In genomic region chr9:125632321-125633115, GRCh38 we compare ENCODE assay signal across 8 cellular contexts.
DNase-seq lines count a peak whose midpoint lies in the region; ATAC-seq and TF ChIP-seq lines count a peak whose summit lies in the region.

No MANE protein-coding gene starts in this region.

- no peaks in the 10 kb centered on the region for H3K36me3 ChIP-seq in neutrophil
- H3K36me3 ChIP-seq in CD8-positive, alpha-beta memory T cell (ENCODE audit: insufficient read depth, low read length), result no peaks in the 10 kb centered on the region

- ATAC-seq in GM18867 (IDR thresholded peaks at IDR 0.05; ENCODE audit: unreplicated experiment) (peak; percentile 61), HG02943 (IDR thresholded peaks at IDR 0.05; ENCODE audit: low read depth, unreplicated experiment) (peak; percentile 59)

- H3K4me1 Mint-ChIP-seq in CD14-positive monocyte, result peaks cover 86% of the 10 kb centered on the region
- H3K4me1 Mint-ChIP-seq in CD8-positive, alpha-beta memory T cell, result peaks cover 56 to 82% (median 76%) of the 10 kb centered on the region in 3 donors

- H3K9me3 Mint-ChIP-seq in CD14-positive monocyte, result no peaks in the 10 kb centered on the region
- no peaks in the 10 kb centered on the region for H3K9me3 Mint-ChIP-seq in CD8-positive, alpha-beta memory T cell

- peak overlapping the region; percentile 80 for H3K27ac ChIP-seq in neutrophil
- no peak overlapping the region for H3K27ac ChIP-seq in CD8-positive, alpha-beta memory T cell (ENCODE audit: low read depth, low read length)

- no peaks in the 10 kb centered on the region for H3K27me3 ChIP-seq in neutrophil
- no peaks in the 10 kb centered on the region for H3K27me3 ChIP-seq in CD8-positive, alpha-beta memory T cell (ENCODE audit: insufficient read depth, low read length, poor library complexity, severe bottlenecking)

- peak overlapping the region in 1 of 2 experiments; percentile 17 for H3K4me3 ChIP-seq in neutrophil (ENCODE audit: low read depth in 1 of 2, low read length in 1 of 2)
- H3K4me3 ChIP-seq in CD8-positive, alpha-beta memory T cell (ENCODE audit: low read length), result no peak overlapping the region

- CTCF ChIA-PET in CD8-positive, alpha-beta memory T cell (lab: Charles Lee), result interaction anchor here (1.1 to 1.6 kb wide), 2 partner anchors 9 to 15 kb away, joined by 3 to 4 read pairs; no protein-coding TSS in a partner anchor

- no peaks in the 10 kb centered on the region for H3K9me3 ChIP-seq in neutrophil
- H3K9me3 ChIP-seq in CD8-positive, alpha-beta memory T cell (ENCODE audit: low read length), result no peaks in the 10 kb centered on the region

- peak overlapping the region; percentile 93 to 99 (median 98) for H3K27ac Mint-ChIP-seq in CD14-positive monocyte
- H3K27ac Mint-ChIP-seq in CD8-positive, alpha-beta memory T cell, result peak overlapping the region in 4 of 8 donors; percentile 3 to 70 (median 20)

- DNase-seq in CD14-positive monocyte (ENCODE audit: low spot score) (peak; percentile 78), NCI-H2029 treated with DMSO at 0.1 percent for 48 hours (lab: John Stamatoyannopoulos, UW) (peak; percentile 19)
- peak; percentile 57 to 63 for DNase-seq in activated T-cell treated with anti-CD3 and anti-CD28 coated beads, Interleukin-2, amount 50 U/mL, for 48 hours
- no peak for DNase-seq in activated CD4-positive, CD25-positive, alpha-beta regulatory T cell (lab: John Stamatoyannopoulos, UW)
- DNase-seq in CD8-positive, alpha-beta memory T cell, result no peak

- peaks cover 59 to 60% of the 10 kb centered on the region in 2 experiments for H3K4me1 ChIP-seq in neutrophil (ENCODE audit: control insufficient read depth in 1 of 2, insufficient read depth in 1 of 2, low read depth in 1 of 2, low read length in 1 of 2)
- peaks cover 22% of the 10 kb centered on the region for H3K4me1 ChIP-seq in CD8-positive, alpha-beta memory T cell (ENCODE audit: insufficient read depth, low read length)

- intact Hi-C loops in CD14-positive monocyte (cut with micrococcal nuclease), result loop anchor here (2.0 to 5.0 kb wide), 4 partner anchors 14 to 114 kb away; partner anchors contain the start of genes MAPKAP1 (in 1 of the 2) and PBX3 (in 1 of the 2)

- POLR2A ChIA-PET in CD8-positive, alpha-beta memory T cell (lab: Charles Lee), result interaction anchor here (0.6 kb wide), 1 partner anchor 34 kb away, joined by 6 read pairs; no protein-coding TSS in a partner anchor

- TF ChIP-seq CTCF in CD14-positive monocyte (IDR thresholded peaks at IDR 0.05), result no peak
- TF ChIP-seq CTCF in neutrophil (IDR thresholded peaks at IDR 0.05), result no peak

- H3K4me3 Mint-ChIP-seq in CD14-positive monocyte, result peak overlapping the region; percentile 25 to 75
- H3K4me3 Mint-ChIP-seq in CD8-positive, alpha-beta memory T cell, result peak overlapping the region in 3 of 7 donors; percentile 0 to 32 (median 1)

- peaks cover 6 to 12% of the 10 kb centered on the region in 2 donors for H3K36me3 Mint-ChIP-seq in CD14-positive monocyte
- H3K36me3 Mint-ChIP-seq in CD8-positive, alpha-beta memory T cell, result peaks cover 0 to 2% (median 0%) of the 10 kb centered on the region in 3 donors

- peaks cover 0 to 2% (median 0%) of the 10 kb centered on the region in 3 donors for H3K27me3 Mint-ChIP-seq in CD14-positive monocyte (ENCODE audit: low read depth in 3 of 3)
- H3K27me3 Mint-ChIP-seq in CD8-positive, alpha-beta memory T cell, result no peaks in the 10 kb centered on the region

Comparison
In these comparisons a context has a peak if more than half of its experiments do, and no peak if none do; other contexts are left out.
1. DNase-seq: peak in CD14-positive monocyte (single experiment), NCI-H2029 treated with DMSO at 0.1 percent for 48 hours (single experiment) and activated T-cell treated with anti-CD3 and anti-CD28 coated beads, Interleukin-2, amount 50 U/mL, for 48 hours (2 of 2); none in activated CD4-positive, CD25-positive, alpha-beta regulatory T cell (0 of 4) and CD8-positive, alpha-beta memory T cell (0 of 5).